ENCODE assay signal across 1 cellular context in the genomic region with DNA sequence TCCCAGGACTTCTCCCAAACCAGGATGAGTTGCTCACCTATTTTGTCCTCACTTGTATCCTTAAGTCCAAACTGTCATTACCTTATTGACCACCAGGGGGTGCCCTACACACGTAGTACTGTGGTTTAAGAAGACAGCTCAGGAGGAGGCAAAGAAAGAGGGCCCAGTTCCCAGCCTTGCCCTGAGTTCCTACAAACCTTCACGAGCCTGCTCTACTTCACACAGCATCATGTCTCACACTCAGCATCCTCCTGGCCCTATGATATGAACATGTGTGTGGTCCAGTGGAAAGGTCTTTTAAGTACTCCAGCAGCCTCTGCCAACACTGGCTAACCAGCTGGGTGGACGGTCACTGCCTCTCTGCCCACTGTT.
A peak's percentile ranks its signal among the peaks of the same experiment; 100 is the strongest.
TF ChIP-seq lines count a peak whose summit lies in the region.

No MANE protein-coding gene starts in this region.

TF ChIP-seq in K562, 482 proteins besides CTCF, POLR2A, EP300 and RAD21 (continued from another document):
- TF ChIP-seq, protein P1, sequence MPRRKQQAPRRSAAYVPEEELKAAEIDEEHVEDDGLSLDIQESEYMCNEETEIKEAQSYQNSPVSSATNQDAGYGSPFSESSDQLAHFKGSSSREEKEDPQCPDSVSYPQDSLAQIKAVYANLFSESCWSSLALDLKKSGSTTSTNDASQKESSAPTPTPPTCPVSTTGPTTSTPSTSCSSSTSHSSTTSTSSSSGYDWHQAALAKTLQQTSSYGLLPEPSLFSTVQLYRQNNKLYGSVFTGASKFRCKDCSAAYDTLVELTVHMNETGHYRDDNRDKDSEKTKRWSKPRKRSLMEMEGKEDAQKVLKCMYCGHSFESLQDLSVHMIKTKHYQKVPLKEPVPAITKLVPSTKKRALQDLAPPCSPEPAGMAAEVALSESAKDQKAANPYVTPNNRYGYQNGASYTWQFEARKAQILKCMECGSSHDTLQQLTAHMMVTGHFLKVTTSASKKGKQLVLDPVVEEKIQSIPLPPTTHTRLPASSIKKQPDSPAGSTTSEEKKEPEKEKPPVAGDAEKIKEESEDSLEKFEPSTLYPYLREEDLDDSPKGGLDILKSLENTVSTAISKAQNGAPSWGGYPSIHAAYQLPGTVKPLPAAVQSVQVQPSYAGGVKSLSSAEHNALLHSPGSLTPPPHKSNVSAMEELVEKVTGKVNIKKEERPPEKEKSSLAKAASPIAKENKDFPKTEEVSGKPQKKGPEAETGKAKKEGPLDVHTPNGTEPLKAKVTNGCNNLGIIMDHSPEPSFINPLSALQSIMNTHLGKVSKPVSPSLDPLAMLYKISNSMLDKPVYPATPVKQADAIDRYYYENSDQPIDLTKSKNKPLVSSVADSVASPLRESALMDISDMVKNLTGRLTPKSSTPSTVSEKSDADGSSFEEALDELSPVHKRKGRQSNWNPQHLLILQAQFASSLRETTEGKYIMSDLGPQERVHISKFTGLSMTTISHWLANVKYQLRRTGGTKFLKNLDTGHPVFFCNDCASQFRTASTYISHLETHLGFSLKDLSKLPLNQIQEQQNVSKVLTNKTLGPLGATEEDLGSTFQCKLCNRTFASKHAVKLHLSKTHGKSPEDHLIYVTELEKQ (CRISPR knock-in tag; IDR thresholded peaks at IDR 0.05): no peak
- TF ChIP-seq, protein P2, sequence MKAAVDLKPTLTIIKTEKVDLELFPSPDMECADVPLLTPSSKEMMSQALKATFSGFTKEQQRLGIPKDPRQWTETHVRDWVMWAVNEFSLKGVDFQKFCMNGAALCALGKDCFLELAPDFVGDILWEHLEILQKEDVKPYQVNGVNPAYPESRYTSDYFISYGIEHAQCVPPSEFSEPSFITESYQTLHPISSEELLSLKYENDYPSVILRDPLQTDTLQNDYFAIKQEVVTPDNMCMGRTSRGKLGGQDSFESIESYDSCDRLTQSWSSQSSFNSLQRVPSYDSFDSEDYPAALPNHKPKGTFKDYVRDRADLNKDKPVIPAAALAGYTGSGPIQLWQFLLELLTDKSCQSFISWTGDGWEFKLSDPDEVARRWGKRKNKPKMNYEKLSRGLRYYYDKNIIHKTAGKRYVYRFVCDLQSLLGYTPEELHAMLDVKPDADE (conservative IDR thresholded peaks at IDR 0.05; ENCODE audit: control insufficient read depth, low read depth, low read length): no peak
- TF ChIP-seq, protein P3, sequence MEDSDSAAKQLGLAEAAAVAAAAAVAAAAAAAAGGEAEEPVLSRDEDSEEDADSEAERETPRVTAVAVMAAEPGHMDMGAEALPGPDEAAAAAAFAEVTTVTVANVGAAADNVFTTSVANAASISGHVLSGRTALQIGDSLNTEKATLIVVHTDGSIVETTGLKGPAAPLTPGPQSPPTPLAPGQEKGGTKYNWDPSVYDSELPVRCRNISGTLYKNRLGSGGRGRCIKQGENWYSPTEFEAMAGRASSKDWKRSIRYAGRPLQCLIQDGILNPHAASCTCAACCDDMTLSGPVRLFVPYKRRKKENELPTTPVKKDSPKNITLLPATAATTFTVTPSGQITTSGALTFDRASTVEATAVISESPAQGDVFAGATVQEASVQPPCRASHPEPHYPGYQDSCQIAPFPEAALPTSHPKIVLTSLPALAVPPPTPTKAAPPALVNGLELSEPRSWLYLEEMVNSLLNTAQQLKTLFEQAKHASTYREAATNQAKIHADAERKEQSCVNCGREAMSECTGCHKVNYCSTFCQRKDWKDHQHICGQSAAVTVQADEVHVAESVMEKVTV (CRISPR knock-in tag; IDR thresholded peaks at IDR 0.05): peak; percentile 71
- 0 out of 4 replicates have a peak, but pooled peaks of 1 of the 2 experiments have one; percentile 24 for TF ChIP-seq FOXA3 (CRISPR knock-in tag; conservative IDR thresholded peaks at IDR 0.05 in 1 of 2, IDR thresholded peaks at IDR 0.05 in 1 of 2)
- 0 out of 2 replicates have a peak, but pooled peaks have one; percentile 32 for TF ChIP-seq KLF16 (IDR thresholded peaks at IDR 0.05)
- TF ChIP-seq, protein P4, sequence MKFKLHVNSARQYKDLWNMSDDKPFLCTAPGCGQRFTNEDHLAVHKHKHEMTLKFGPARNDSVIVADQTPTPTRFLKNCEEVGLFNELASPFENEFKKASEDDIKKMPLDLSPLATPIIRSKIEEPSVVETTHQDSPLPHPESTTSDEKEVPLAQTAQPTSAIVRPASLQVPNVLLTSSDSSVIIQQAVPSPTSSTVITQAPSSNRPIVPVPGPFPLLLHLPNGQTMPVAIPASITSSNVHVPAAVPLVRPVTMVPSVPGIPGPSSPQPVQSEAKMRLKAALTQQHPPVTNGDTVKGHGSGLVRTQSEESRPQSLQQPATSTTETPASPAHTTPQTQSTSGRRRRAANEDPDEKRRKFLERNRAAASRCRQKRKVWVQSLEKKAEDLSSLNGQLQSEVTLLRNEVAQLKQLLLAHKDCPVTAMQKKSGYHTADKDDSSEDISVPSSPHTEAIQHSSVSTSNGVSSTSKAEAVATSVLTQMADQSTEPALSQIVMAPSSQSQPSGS (CRISPR knock-in tag; IDR thresholded peaks at IDR 0.05): no peak
- TF ChIP-seq, protein P5, sequence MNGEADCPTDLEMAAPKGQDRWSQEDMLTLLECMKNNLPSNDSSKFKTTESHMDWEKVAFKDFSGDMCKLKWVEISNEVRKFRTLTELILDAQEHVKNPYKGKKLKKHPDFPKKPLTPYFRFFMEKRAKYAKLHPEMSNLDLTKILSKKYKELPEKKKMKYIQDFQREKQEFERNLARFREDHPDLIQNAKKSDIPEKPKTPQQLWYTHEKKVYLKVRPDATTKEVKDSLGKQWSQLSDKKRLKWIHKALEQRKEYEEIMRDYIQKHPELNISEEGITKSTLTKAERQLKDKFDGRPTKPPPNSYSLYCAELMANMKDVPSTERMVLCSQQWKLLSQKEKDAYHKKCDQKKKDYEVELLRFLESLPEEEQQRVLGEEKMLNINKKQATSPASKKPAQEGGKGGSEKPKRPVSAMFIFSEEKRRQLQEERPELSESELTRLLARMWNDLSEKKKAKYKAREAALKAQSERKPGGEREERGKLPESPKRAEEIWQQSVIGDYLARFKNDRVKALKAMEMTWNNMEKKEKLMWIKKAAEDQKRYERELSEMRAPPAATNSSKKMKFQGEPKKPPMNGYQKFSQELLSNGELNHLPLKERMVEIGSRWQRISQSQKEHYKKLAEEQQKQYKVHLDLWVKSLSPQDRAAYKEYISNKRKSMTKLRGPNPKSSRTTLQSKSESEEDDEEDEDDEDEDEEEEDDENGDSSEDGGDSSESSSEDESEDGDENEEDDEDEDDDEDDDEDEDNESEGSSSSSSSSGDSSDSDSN (IDR thresholded peaks at IDR 0.05; ENCODE audit: borderline replicate concordance in 1 of 2, low read depth in 2 of 2, low read length in 2 of 2): 0 out of 4 replicates have a peak, but pooled peaks of 1 of the 2 experiments have one; percentile 36
- TF ChIP-seq PCBP2 (IDR thresholded peaks at IDR 0.05; ENCODE audit: low read depth, low read length, poor library complexity, severe bottlenecking): no peak
- TF ChIP-seq HDAC6 (IDR thresholded peaks at IDR 0.05; ENCODE audit: low read depth, low read length): no peak
- no peak for TF ChIP-seq ZNF79 (CRISPR knock-in tag; IDR thresholded peaks at IDR 0.05; ENCODE audit: low read depth)
